In genomic region chr13:20673711-20674110, GRCh38 we compare ENCODE assay signal across 17 cellular contexts.
"Had no signal": no experiment of that assay in that cellular context is flagged by ENCODE, and none has a peak within 500 bp of the region (broad histone marks: within the 10 kb centered on the region; RNA-seq: fewer than 3 reads in every experiment).

No MANE protein-coding gene starts in this region.

- H3K4me3 ChIP-seq: breast epithelium, mucosa of descending colon, transverse colon, uterus had no signal

- ATAC-seq: activated CD8-positive, alpha-beta memory T cell treated with anti-CD3 and anti-CD28 coated beads, Interleukin-2, amount 10 ng/mL, durations not matched to agents 7 days and 5 days; activated CD8-positive, alpha-beta T cell treated with anti-CD3 and anti-CD28 coated beads for 36 hours; mucosa of descending colon; T-helper 17 cell had no signal

- H3K27me3 ChIP-seq: breast epithelium, transverse colon, uterus had no signal

- H3K4me1 ChIP-seq: breast epithelium, transverse colon, uterus had no signal

- DNase-seq: activated CD4-positive, alpha-beta T cell treated with anti-CD3 and anti-CD28 coated beads for 48 hours; activated CD8-positive, alpha-beta memory T cell treated with anti-CD3 and anti-CD28 coated beads, Interleukin-2, amount 10 ng/mL, durations not matched to agents 7 days and 5 days; activated CD8-positive, alpha-beta T cell treated with anti-CD3 and anti-CD28 coated beads for 36 hours; activated gamma-delta T cell treated with Interleukin-2 at 50 U/mL for 16 hours; activated T-cell treated with anti-CD3 and anti-CD28 coated beads for 4 hours; effector memory CD4-positive, alpha-beta T cell; left cardiac atrium; mesenchymal stem cell; mucosa of descending colon; occipital lobe; posterior cingulate gyrus; stimulated activated CD4-positive, alpha-beta T cell treated with anti-CD3 and anti-CD28 coated beads, Interleukin-4, amount 100 ng/mL, for 24 hours; SW 1271; T-helper 17 cell; transverse colon; uterus had no signal

- H3K36me3 ChIP-seq: breast epithelium, transverse colon, uterus had no signal

- H3K9me3 ChIP-seq: breast epithelium, mucosa of descending colon, transverse colon, uterus had no signal

- H3K27ac ChIP-seq: breast epithelium, transverse colon, uterus had no signal
